9 cellular contexts compared by ENCODE assay signal in genomic region chr5:8457187-8458037, GRCh38.
DNase-seq lines count a peak whose midpoint lies in the region; ATAC-seq and TF ChIP-seq lines count a peak whose summit lies in the region.
"Had no signal": no experiment of that assay in that cellular context is flagged by ENCODE, and none has a peak within 500 bp of the region (broad histone marks: within the 10 kb centered on the region; RNA-seq: fewer than 3 reads in every experiment).

No MANE protein-coding gene starts in this region.

- H3K36me3 ChIP-seq in SK-N-MC (ENCODE audit: insufficient read depth, low read length) (peaks cover 22% of the 10 kb centered on the region), adipocyte (ENCODE audit: control insufficient read depth, insufficient read depth, low read length, severe bottlenecking) (peaks cover 23% of the 10 kb centered on the region), rectal smooth muscle tissue (ENCODE audit: control insufficient read depth, insufficient read depth, low read length) (no peaks in the 10 kb centered on the region), vagina (no peaks in the 10 kb centered on the region)

- intact Hi-C loops in cardiac septum (cut with DNase I) = no loop called here
- intact Hi-C loops in vagina (cut with DNase I) = no loop called here

- peak; percentile 93 for ATAC-seq in GM19351 (IDR thresholded peaks at IDR 0.05; ENCODE audit: unreplicated experiment)
- ATAC-seq: HCT116 had no signal

- H3K4me1 ChIP-seq in adipocyte (ENCODE audit: control insufficient read depth, insufficient read depth, low read length) (peaks cover 18% of the 10 kb centered on the region), rectal smooth muscle tissue (ENCODE audit: control insufficient read depth, insufficient read depth, low read length) (no peaks in the 10 kb centered on the region), vagina (peaks cover 19% of the 10 kb centered on the region)

- peak overlapping the region; percentile 97 for H3K27ac ChIP-seq in SK-N-MC
- peak overlapping the region; percentile 87 for H3K27ac ChIP-seq in rectal smooth muscle tissue (ENCODE audit: low read depth, low read length)
- H3K27ac ChIP-seq in vagina = peak overlapping the region; percentile 83

- DNase-seq in AG10803 (ENCODE audit: low read depth) = peak; percentile 99
- peak; percentile 92 for DNase-seq in HS-5 (ENCODE audit: low read depth)
- DNase-seq in SK-N-MC (ENCODE audit: low read depth, low spot score) = peak; percentile 83
- DNase-seq in adipocyte (ENCODE audit: low read depth) = no peak
- DNase-seq in cardiac septum (ENCODE audit: low spot score) = peak; percentile 96
- DNase-seq in vagina (ENCODE audit: extremely low spot score in 2 of 2) = peak; percentile 94 to 97

- no peak for TF ChIP-seq CTCF in AG10803 (conservative IDR thresholded peaks at IDR 0.05; ENCODE audit: low read length)
- TF ChIP-seq CTCF in vagina (IDR thresholded peaks at IDR 0.05) = no peak

- peak overlapping the region; percentile 77 for H3K4me3 ChIP-seq in AG10803 (ENCODE audit: low read length)
- H3K4me3 ChIP-seq in SK-N-MC = peak overlapping the region; percentile 94
- peak overlapping the region; percentile 89 for H3K4me3 ChIP-seq in adipocyte (ENCODE audit: low read length)
- peak overlapping the region; percentile 79 for H3K4me3 ChIP-seq in rectal smooth muscle tissue (ENCODE audit: low read length)
- H3K4me3 ChIP-seq in vagina = peak overlapping the region; percentile 51 to 84

- TF ChIP-seq POLR2A in vagina (IDR thresholded peaks at IDR 0.05) = no peak

- H3K27me3 ChIP-seq in adipocyte (replicated peaks; ENCODE audit: control insufficient read depth, insufficient read depth, low read length) = no peaks in the 10 kb centered on the region
- no peaks in the 10 kb centered on the region for H3K27me3 ChIP-seq in rectal smooth muscle tissue (ENCODE audit: control insufficient read depth, insufficient read depth, low read length)
- H3K27me3 ChIP-seq in vagina = no peaks in the 10 kb centered on the region

- peak overlapping the region; percentile 86 for H3K9ac ChIP-seq in SK-N-MC (ENCODE audit: insufficient read length)
- peak overlapping the region; percentile 90 for H3K9ac ChIP-seq in adipocyte (ENCODE audit: low read length)
- no peak overlapping the region for H3K9ac ChIP-seq in rectal smooth muscle tissue (ENCODE audit: low read length)

- no peaks in the 10 kb centered on the region for H3K9me3 ChIP-seq in SK-N-MC (ENCODE audit: low read depth, low read length)
- no peaks in the 10 kb centered on the region for H3K9me3 ChIP-seq in adipocyte (ENCODE audit: control insufficient read depth, low read length)
- H3K9me3 ChIP-seq in vagina = no peaks in the 10 kb centered on the region
